1 cellular context compared by ENCODE assay signal in the genomic region with DNA sequence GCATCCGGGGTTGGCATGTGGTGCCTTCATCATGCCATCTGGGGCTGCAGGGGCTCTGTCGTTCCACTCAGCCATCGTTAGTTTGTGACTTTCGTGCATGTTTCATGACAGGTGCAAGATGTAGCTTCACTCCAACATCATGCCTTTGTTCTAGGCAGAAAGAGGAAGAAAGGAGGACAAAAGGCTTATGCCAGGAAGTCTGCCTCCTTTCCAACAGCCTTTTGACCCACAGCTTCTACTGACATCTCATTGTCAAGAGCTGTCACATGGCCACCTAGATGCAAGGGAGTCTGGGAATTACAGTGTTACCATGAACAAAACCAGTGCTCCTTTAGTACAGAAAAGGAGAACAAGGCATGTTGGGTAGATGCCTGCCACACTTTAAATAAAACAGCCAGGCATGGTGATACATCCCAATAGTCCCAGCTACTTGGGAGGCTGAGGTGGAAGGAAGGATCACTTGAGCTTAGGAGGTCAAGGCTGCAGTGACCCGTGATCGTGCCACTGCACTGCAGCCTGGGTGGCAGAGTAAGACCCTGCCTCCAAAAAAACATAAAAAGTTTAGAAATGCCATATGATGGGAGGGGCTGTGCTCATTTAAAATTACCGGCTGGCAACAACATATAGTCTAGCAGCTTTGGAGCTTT.
TF ChIP-seq lines count a peak whose summit lies in the region.

No MANE protein-coding gene starts in this region.

TF ChIP-seq in HepG2, 621 proteins besides CTCF, POLR2A, EP300 and RAD21 (continued from another document):
- TF ChIP-seq ZSCAN31 (CRISPR knock-in tag; IDR thresholded peaks at IDR 0.05; ENCODE audit: low read depth) (peak; percentile 50; the same call in 1 of the 2 replicates), ZNF598 (CRISPR knock-in tag; IDR thresholded peaks at IDR 0.05; ENCODE audit: borderline replicate concordance) (0 out of 2 replicates have a peak, but pooled peaks have one; percentile 54)
